8 cellular contexts compared by ENCODE assay signal in genomic region chr3:32780735-32781210, GRCh38. TPM values are rescaled to one million over a fixed set of nuclear protein-coding genes. Genes with fewer than 3 reads are reported as not detected.
DNase-seq lines count a peak whose midpoint lies in the region; ATAC-seq and TF ChIP-seq lines count a peak whose summit lies in the region.

No MANE protein-coding gene starts in this region.

- no peaks in the 10 kb centered on the region for H3K9me3 Mint-ChIP-seq in activated T-cell treated with anti-CD3 and anti-CD28 coated beads, Interleukin-2, amount 50 U/mL, for 4 hours

- peak; percentile 12 for TF ChIP-seq CTCF in astrocyte of the spinal cord (IDR thresholded peaks at IDR 0.05; ENCODE audit: low read depth, low read length)

- peak overlapping the region; percentile 57 for H3K4me3 ChIP-seq in astrocyte of the spinal cord (ENCODE audit: low read depth, low read length)
- H3K4me3 ChIP-seq in iPS-18a (ENCODE audit: low read length) = peak overlapping the region; percentile 70
- peak overlapping the region; percentile 76 to 93 (median 81) for H3K4me3 ChIP-seq in skeletal muscle tissue (ENCODE audit: low read length in 3 of 3)

- no peak for DNase-seq in activated T-cell treated with anti-CD3 and anti-CD28 coated beads, Interleukin-2, amount 50 U/mL, for 4 hours
- no peak for DNase-seq in activated T-cell treated with anti-CD3 and anti-CD28 coated beads, Interleukin-2, amount 50 U/mL, for 1 hour
- DNase-seq in NCI-H226 = peak; percentile 39
- peak; percentile 41 for DNase-seq in astrocyte of the spinal cord (ENCODE audit: low read depth, low spot score)
- no peak for DNase-seq in ureter (ENCODE audit: low spot score)

- peak; percentile 24 to 30 for ATAC-seq in activated T-cell treated with anti-CD3 and anti-CD28 coated beads, Interleukin-2, amount 50 U/mL, for 4 hours
- peak; percentile 39 for ATAC-seq in HG02642 (IDR thresholded peaks at IDR 0.05; ENCODE audit: poor library complexity, unreplicated experiment)

- peaks cover 3% of the 10 kb centered on the region for H3K4me1 Mint-ChIP-seq in activated T-cell treated with anti-CD3 and anti-CD28 coated beads, Interleukin-2, amount 50 U/mL, for 4 hours (ENCODE audit: low read depth)

- in situ Hi-C loops in astrocyte of the spinal cord (cut with HindIII; ENCODE audit: low sequenced_read_pairs) = no loop called here

- H3K4me1 ChIP-seq in iPS-18a (ENCODE audit: control insufficient read depth, low read depth, low read length) (peaks cover 32% of the 10 kb centered on the region), skeletal muscle tissue (ENCODE audit: control insufficient read depth in 3 of 3, insufficient read depth in 3 of 3, low read length in 3 of 3) (peaks cover 3 to 9% (median 4%) of the 10 kb centered on the region in 3 donors)

- H3K36me3 ChIP-seq in iPS-18a (ENCODE audit: control insufficient read depth, low read depth, low read length) = no peaks in the 10 kb centered on the region
- peaks cover 0 to under 1% (median 0%) of the 10 kb centered on the region in 3 donors for H3K36me3 ChIP-seq in skeletal muscle tissue (ENCODE audit: control insufficient read depth in 3 of 3, insufficient read depth in 3 of 3, low read length in 3 of 3)

- H3K27ac ChIP-seq in iPS-18a (ENCODE audit: low read length) (peak overlapping the region; percentile 89), skeletal muscle tissue (ENCODE audit: low read depth, low read length) (no peak overlapping the region)

- H3K27me3 ChIP-seq in iPS-18a (ENCODE audit: control insufficient read depth, insufficient read depth, low read length) (no peaks in the 10 kb centered on the region), skeletal muscle tissue (ENCODE audit: control insufficient read depth in 3 of 3, insufficient read depth in 3 of 3, low read length in 3 of 3) (no peaks in the 10 kb centered on the region)

- no peaks in the 10 kb centered on the region for H3K9me3 ChIP-seq in iPS-18a (ENCODE audit: control insufficient read depth, low read depth, low read length)
- no peaks in the 10 kb centered on the region for H3K9me3 ChIP-seq in skeletal muscle tissue (ENCODE audit: control insufficient read depth in 3 of 3, low read length in 3 of 3)

- peaks cover 2% of the 10 kb centered on the region for H3K36me3 Mint-ChIP-seq in activated T-cell treated with anti-CD3 and anti-CD28 coated beads, Interleukin-2, amount 50 U/mL, for 4 hours (ENCODE audit: insufficient read depth)

- H3K9ac ChIP-seq in iPS-18a (ENCODE audit: low read length) = peak overlapping the region; percentile 86
- H3K9ac ChIP-seq in skeletal muscle tissue (ENCODE audit: low read depth in 1 of 3, low read length in 3 of 3) = peak overlapping the region; percentile 22 to 79 (median 53)

- H3K4me3 Mint-ChIP-seq in activated T-cell treated with anti-CD3 and anti-CD28 coated beads, Interleukin-2, amount 50 U/mL, for 4 hours = peak overlapping the region; percentile 85

- H3K27me3 Mint-ChIP-seq in activated T-cell treated with anti-CD3 and anti-CD28 coated beads, Interleukin-2, amount 50 U/mL, for 4 hours (ENCODE audit: low read depth) = peaks cover 5% of the 10 kb centered on the region

RNA-seq across cellular contexts. Expression of gene TRIM71, which starts 37.0 kb away (rescaled TPM):
- total RNA-seq in activated T-cell treated with anti-CD3 and anti-CD28 coated beads, Interleukin-2, amount 50 U/mL, for 4 hours = under 1 TPM; 0.18 to 0.25 (median 0.19) TPM
- total RNA-seq in skeletal muscle tissue (0.52 TPM), ureter (not detected)

Comparison
In these comparisons a context has a peak if more than half of its experiments do, and no peak if none do; other contexts are left out.
1. DNase-seq: peak in NCI-H226 (single experiment) and astrocyte of the spinal cord (single experiment); none in activated T-cell treated with anti-CD3 and anti-CD28 coated beads, Interleukin-2, amount 50 U/mL, for 4 hours (single experiment), activated T-cell treated with anti-CD3 and anti-CD28 coated beads, Interleukin-2, amount 50 U/mL, for 1 hour (single experiment) and ureter (single experiment).
2. Peak in every context shown above with its lines, with median percentiles within 50 percentile points of each other: H3K4me3 ChIP-seq.